1 cellular context compared by ENCODE assay signal in genomic region chr17:75154195-75155106, GRCh38.
A peak's percentile ranks its signal among the peaks of the same experiment; 100 is the strongest.
TF ChIP-seq lines count a peak whose summit lies in the region.

Gene JPT1, minus strand, starts transcription at chr17:75154512. Its CDS starts 115 bp downstream, at chr17:75154397.

TF ChIP-seq in HepG2, 621 proteins besides CTCF, POLR2A, EP300 and RAD21 (continued from another document):
- TF ChIP-seq ZBTB4 (CRISPR knock-in tag; IDR thresholded peaks at IDR 0.05; ENCODE audit: borderline replicate concordance) (no peak), NFIB (CRISPR knock-in tag; IDR thresholded peaks at IDR 0.05; ENCODE audit: borderline replicate concordance) (no peak), MYPOP (CRISPR knock-in tag; IDR thresholded peaks at IDR 0.05) (peak; percentile 95), KLF9 (CRISPR knock-in tag; IDR thresholded peaks at IDR 0.05; ENCODE audit: low read depth) (0 out of 2 replicates have a peak, but pooled peaks have one; percentile 36), SIX4 (CRISPR knock-in tag; IDR thresholded peaks at IDR 0.05) (no peak), SMAD9 (CRISPR knock-in tag; IDR thresholded peaks at IDR 0.05) (no peak), REL (CRISPR knock-in tag; conservative IDR thresholded peaks at IDR 0.05) (0 out of 2 replicates have a peak, but pooled peaks have one; percentile 13), NPAS2 (CRISPR knock-in tag; IDR thresholded peaks at IDR 0.05; ENCODE audit: borderline replicate concordance) (no peak), ZBTB37 (CRISPR knock-in tag; IDR thresholded peaks at IDR 0.05) (no peak), BCLAF1 (IDR thresholded peaks at IDR 0.05) (no peak), ZNF550 (CRISPR knock-in tag; IDR thresholded peaks at IDR 0.05; ENCODE audit: borderline replicate concordance) (no peak), SRF (IDR thresholded peaks at IDR 0.05; ENCODE audit: low read depth, low read length) (no peak), KLF15 (CRISPR knock-in tag; IDR thresholded peaks at IDR 0.05; ENCODE audit: borderline replicate concordance) (0 out of 2 replicates have a peak, but pooled peaks have one; percentile 10), IRF9 (CRISPR knock-in tag; IDR thresholded peaks at IDR 0.05; ENCODE audit: borderline replicate concordance) (no peak; the same call in 1 of the 2 replicates), CEBPZ (IDR thresholded peaks at IDR 0.05; ENCODE audit: low read length) (peak; percentile 55; the same call in 1 of the 2 replicates), ZSCAN9 (CRISPR knock-in tag; IDR thresholded peaks at IDR 0.05; ENCODE audit: borderline replicate concordance) (0 out of 2 replicates have a peak, but pooled peaks have one; percentile 83), HIC2 (CRISPR knock-in tag; IDR thresholded peaks at IDR 0.05; ENCODE audit: low read depth) (no peak; the same call in 1 of the 2 replicates), ZNF121 (CRISPR knock-in tag; IDR thresholded peaks at IDR 0.05) (0 out of 2 replicates have a peak, but pooled peaks have one; percentile 16)
